In genomic region chr18:23986610-23987359, GRCh38 we compare ENCODE assay signal across 15 cellular contexts. TPM values are rescaled to one million over a fixed set of nuclear protein-coding genes. Genes with fewer than 3 reads are reported as not detected.
DNase-seq lines count a peak whose midpoint lies in the region; ATAC-seq and TF ChIP-seq lines count a peak whose summit lies in the region.
"Had no signal": no experiment of that assay in that cellular context is flagged by ENCODE, and none has a peak within 500 bp of the region (broad histone marks: within the 10 kb centered on the region; RNA-seq: fewer than 3 reads in every experiment).

No MANE protein-coding gene starts in this region.

- H3K4me3 ChIP-seq in coronary artery = no peak overlapping the region
- H3K4me3 ChIP-seq: SK-N-MC had no signal

- H3K4me1 Mint-ChIP-seq in activated naive CD4-positive, alpha-beta T cell treated with anti-CD3 and anti-CD28 coated beads, Interleukin-2, amount 10 ng/mL, durations not matched to agents 7 days and 5 days = peaks cover 29% of the 10 kb centered on the region
- H3K4me1 Mint-ChIP-seq in stimulated activated naive CD8-positive, alpha-beta T cell treated with anti-CD3 and anti-CD28 coated beads, Interleukin-15, Interleukin-2, amounts not matched to agents 100 ng/mL and 50 ng/mL, for 24 hours (ENCODE audit: low read depth) = peaks cover 60% of the 10 kb centered on the region

- CTCF ChIA-PET in activated naive CD4-positive, alpha-beta T cell treated with anti-CD3 and anti-CD28 coated beads, Interleukin-2, amount 10 ng/mL, durations not matched to agents 7 days and 5 days (lab: Charles Lee) = no interaction called here

- H3K27me3 Mint-ChIP-seq in activated naive CD4-positive, alpha-beta T cell treated with anti-CD3 and anti-CD28 coated beads, Interleukin-2, amount 10 ng/mL, durations not matched to agents 7 days and 5 days = peaks cover 7% of the 10 kb centered on the region
- H3K27me3 Mint-ChIP-seq in stimulated activated naive CD8-positive, alpha-beta T cell treated with anti-CD3 and anti-CD28 coated beads, Interleukin-15, Interleukin-2, amounts not matched to agents 100 ng/mL and 50 ng/mL, for 24 hours = no peaks in the 10 kb centered on the region

- no peak for TF ChIP-seq CTCF in coronary artery (IDR thresholded peaks at IDR 0.05)

- H3K27ac Mint-ChIP-seq in activated naive CD4-positive, alpha-beta T cell treated with anti-CD3 and anti-CD28 coated beads, Interleukin-2, amount 50 U/mL, for 72 hours = peak overlapping the region in 1 of 2 donors; percentile 84
- no peak overlapping the region for H3K27ac Mint-ChIP-seq in activated naive CD4-positive, alpha-beta T cell treated with anti-CD3 and anti-CD28 coated beads, Interleukin-2, amount 10 ng/mL, durations not matched to agents 7 days and 5 days
- H3K27ac Mint-ChIP-seq in stimulated activated naive CD8-positive, alpha-beta T cell treated with anti-CD3 and anti-CD28 coated beads, Interleukin-15, Interleukin-2, amounts not matched to agents 100 ng/mL and 50 ng/mL, for 24 hours = peak overlapping the region; percentile 46
- H3K27ac Mint-ChIP-seq: memory B cell had no signal

- peaks cover 0 to 10% of the 10 kb centered on the region in 2 donors for H3K36me3 Mint-ChIP-seq in activated naive CD4-positive, alpha-beta T cell treated with anti-CD3 and anti-CD28 coated beads, Interleukin-2, amount 50 U/mL, for 72 hours
- peaks cover 3% of the 10 kb centered on the region for H3K36me3 Mint-ChIP-seq in activated naive CD4-positive, alpha-beta T cell treated with anti-CD3 and anti-CD28 coated beads, Interleukin-2, amount 10 ng/mL, durations not matched to agents 7 days and 5 days
- H3K36me3 Mint-ChIP-seq in stimulated activated naive CD8-positive, alpha-beta T cell treated with anti-CD3 and anti-CD28 coated beads, Interleukin-15, Interleukin-2, amounts not matched to agents 100 ng/mL and 50 ng/mL, for 24 hours (ENCODE audit: low read depth) = peaks cover 6% of the 10 kb centered on the region

- H3K27ac ChIP-seq in coronary artery = no peak overlapping the region
- H3K27ac ChIP-seq: SK-N-MC had no signal

- no peak for DNase-seq in activated naive CD4-positive, alpha-beta T cell treated with anti-CD3 and anti-CD28 coated beads, Interleukin-2, amount 50 U/mL, for 72 hours (ENCODE audit: low spot score in 2 of 2)
- DNase-seq in activated naive CD4-positive, alpha-beta T cell treated with anti-CD3 and anti-CD28 coated beads, Interleukin-2, amount 10 ng/mL, durations not matched to agents 7 days and 5 days = no peak
- DNase-seq in NCI-H2227 (lab: John Stamatoyannopoulos, UW; ENCODE audit: unreplicated experiment) (no peak), coronary artery (ENCODE audit: low spot score) (no peak), NCI-H2227 treated with DMSO at 0.1 percent for 48 hours (lab: John Stamatoyannopoulos, UW) (no peak)
- DNase-seq: activated CD4-positive, CD25-positive, alpha-beta regulatory T cell treated with anti-CD3 and anti-CD28 coated beads, Interleukin-2, amount 50 U/mL, for 72 hours; activated naive CD4-positive, alpha-beta T cell treated with anti-CD3 and anti-CD28 coated beads, Interleukin-2, amount 50 U/mL, for 16 hours; IMR-90; NCI-H1436 treated with DMSO at 0.1 percent for 48 hours; occipital lobe had no signal

- peaks cover 0 to 6% of the 10 kb centered on the region in 2 donors for H3K9me3 Mint-ChIP-seq in activated naive CD4-positive, alpha-beta T cell treated with anti-CD3 and anti-CD28 coated beads, Interleukin-2, amount 50 U/mL, for 72 hours
- peaks cover 10% of the 10 kb centered on the region for H3K9me3 Mint-ChIP-seq in activated naive CD4-positive, alpha-beta T cell treated with anti-CD3 and anti-CD28 coated beads, Interleukin-2, amount 10 ng/mL, durations not matched to agents 7 days and 5 days
- H3K9me3 Mint-ChIP-seq in stimulated activated naive CD8-positive, alpha-beta T cell treated with anti-CD3 and anti-CD28 coated beads, Interleukin-15, Interleukin-2, amounts not matched to agents 100 ng/mL and 50 ng/mL, for 24 hours = no peaks in the 10 kb centered on the region

- no peak overlapping the region for H3K4me3 Mint-ChIP-seq in activated naive CD4-positive, alpha-beta T cell treated with anti-CD3 and anti-CD28 coated beads, Interleukin-2, amount 10 ng/mL, durations not matched to agents 7 days and 5 days
- H3K4me3 Mint-ChIP-seq in stimulated activated naive CD8-positive, alpha-beta T cell treated with anti-CD3 and anti-CD28 coated beads, Interleukin-15, Interleukin-2, amounts not matched to agents 100 ng/mL and 50 ng/mL, for 24 hours = no peak overlapping the region
- H3K4me3 Mint-ChIP-seq: memory B cell had no signal

- ATAC-seq in activated naive CD4-positive, alpha-beta T cell treated with anti-CD3 and anti-CD28 coated beads, Interleukin-2, amount 50 U/mL, for 72 hours = peak; percentile 85 to 93
- ATAC-seq in GM21576 (IDR thresholded peaks at IDR 0.05; ENCODE audit: unreplicated experiment) (peak; percentile 46), HG03378 (IDR thresholded peaks at IDR 0.05; ENCODE audit: unreplicated experiment) (peak; percentile 85)

RNA-seq across cellular contexts. Expression of gene TTC39C, which starts 27.8 kb away (rescaled TPM):
- 10 to 100 TPM; 44.0 to 46.2 TPM for total RNA-seq in activated naive CD4-positive, alpha-beta T cell treated with anti-CD3 and anti-CD28 coated beads, Interleukin-2, amount 50 U/mL, for 72 hours
